In genomic region chr1:245462161-245462560, GRCh38 we compare ENCODE assay signal across 1 cellular context.
TF ChIP-seq lines count a peak whose summit lies in the region.

No MANE protein-coding gene starts in this region.

TF ChIP-seq in GM23338, 12 proteins besides CTCF, POLR2A, EP300 and RAD21 (continued from another document):
- TF ChIP-seq ZNF462 (CRISPR knock-in tag; IDR thresholded peaks at IDR 0.05) (no peak), CREB1 (CRISPR knock-in tag; IDR thresholded peaks at IDR 0.05; ENCODE audit: low read depth) (no peak), STAT1 (IDR thresholded peaks at IDR 0.05; ENCODE audit: unreplicated experiment) (no peak), EZH2 (IDR thresholded peaks at IDR 0.05; ENCODE audit: low read depth, unreplicated experiment) (no peak), JUNB (IDR thresholded peaks at IDR 0.05; ENCODE audit: unreplicated experiment) (no peak), POLR2AphosphoS5 (IDR thresholded peaks at IDR 0.05; ENCODE audit: low read depth) (no peak)
- TF ChIP-seq, protein P1, sequence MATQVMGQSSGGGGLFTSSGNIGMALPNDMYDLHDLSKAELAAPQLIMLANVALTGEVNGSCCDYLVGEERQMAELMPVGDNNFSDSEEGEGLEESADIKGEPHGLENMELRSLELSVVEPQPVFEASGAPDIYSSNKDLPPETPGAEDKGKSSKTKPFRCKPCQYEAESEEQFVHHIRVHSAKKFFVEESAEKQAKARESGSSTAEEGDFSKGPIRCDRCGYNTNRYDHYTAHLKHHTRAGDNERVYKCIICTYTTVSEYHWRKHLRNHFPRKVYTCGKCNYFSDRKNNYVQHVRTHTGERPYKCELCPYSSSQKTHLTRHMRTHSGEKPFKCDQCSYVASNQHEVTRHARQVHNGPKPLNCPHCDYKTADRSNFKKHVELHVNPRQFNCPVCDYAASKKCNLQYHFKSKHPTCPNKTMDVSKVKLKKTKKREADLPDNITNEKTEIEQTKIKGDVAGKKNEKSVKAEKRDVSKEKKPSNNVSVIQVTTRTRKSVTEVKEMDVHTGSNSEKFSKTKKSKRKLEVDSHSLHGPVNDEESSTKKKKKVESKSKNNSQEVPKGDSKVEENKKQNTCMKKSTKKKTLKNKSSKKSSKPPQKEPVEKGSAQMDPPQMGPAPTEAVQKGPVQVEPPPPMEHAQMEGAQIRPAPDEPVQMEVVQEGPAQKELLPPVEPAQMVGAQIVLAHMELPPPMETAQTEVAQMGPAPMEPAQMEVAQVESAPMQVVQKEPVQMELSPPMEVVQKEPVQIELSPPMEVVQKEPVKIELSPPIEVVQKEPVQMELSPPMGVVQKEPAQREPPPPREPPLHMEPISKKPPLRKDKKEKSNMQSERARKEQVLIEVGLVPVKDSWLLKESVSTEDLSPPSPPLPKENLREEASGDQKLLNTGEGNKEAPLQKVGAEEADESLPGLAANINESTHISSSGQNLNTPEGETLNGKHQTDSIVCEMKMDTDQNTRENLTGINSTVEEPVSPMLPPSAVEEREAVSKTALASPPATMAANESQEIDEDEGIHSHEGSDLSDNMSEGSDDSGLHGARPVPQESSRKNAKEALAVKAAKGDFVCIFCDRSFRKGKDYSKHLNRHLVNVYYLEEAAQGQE (IDR thresholded peaks at IDR 0.05; ENCODE audit: unreplicated experiment): no peak
TF ChIP-seq in GM23338: peak in this region for 0.
